ENCODE assay signal across 28 cellular contexts in the genomic region with DNA sequence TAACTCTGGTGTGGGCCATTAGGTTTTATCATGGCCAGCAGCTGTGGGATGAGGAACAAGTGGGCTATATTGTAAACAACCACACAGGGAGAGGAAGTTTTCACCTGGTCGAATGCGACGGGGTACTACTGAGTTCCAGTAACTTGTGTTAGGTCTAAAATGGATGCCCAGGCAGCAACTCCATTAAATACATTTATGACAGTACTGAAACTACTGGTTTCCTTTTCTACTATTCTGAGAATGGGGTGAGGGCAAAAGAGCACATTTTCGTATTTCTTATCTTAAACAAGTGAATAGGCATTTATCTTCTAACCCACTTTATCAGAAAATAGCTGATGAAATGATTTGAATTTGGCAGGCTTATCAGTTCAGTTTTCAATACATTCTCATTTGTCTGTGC.
"Had no signal": no experiment of that assay in that cellular context is flagged by ENCODE, and none has a peak within 500 bp of the region (broad histone marks: within the 10 kb centered on the region; RNA-seq: fewer than 3 reads in every experiment).

No MANE protein-coding gene starts in this region.

- H3K4me1 ChIP-seq: breast epithelium, colonic mucosa, gastrocnemius medialis, psoas muscle, right atrium auricular region, spleen, testis had no signal

- FAIRE-seq: astrocyte, endothelial cell of umbilical vein, TTC549 had no signal

- DNase-seq: activated CD4-positive, alpha-beta T cell treated with anti-CD3 and anti-CD28 coated beads, Interleukin-2, amount 50 U/mL, for 4 hours; activated CD8-positive, alpha-beta memory T cell treated with anti-CD3 and anti-CD28 coated beads, Interleukin-2, amount 50 U/mL, for 48 hours; activated naive CD4-positive, alpha-beta T cell; activated T-cell treated with anti-CD3 and anti-CD28 coated beads, Interleukin-2, amount 50 U/mL, for 4 hours; colonic mucosa; dorsolateral prefrontal cortex; effector memory CD8-positive, alpha-beta T cell; gastrocnemius medialis; head of caudate nucleus; hypothalamus; midbrain; natural killer cell; psoas muscle; spleen; stimulated activated CD4-positive, alpha-beta T cell treated with anti-CD3 and anti-CD28 coated beads, Interleukin-4, amount 100 ng/mL, for 1 hour; stimulated activated naive CD4-positive, alpha-beta T cell; testis had no signal

- H3K9me3 ChIP-seq: breast epithelium, colonic mucosa, gastrocnemius medialis, psoas muscle, testis had no signal

- H3K4me3 ChIP-seq: breast epithelium, colonic mucosa, dorsolateral prefrontal cortex, gastrocnemius medialis, psoas muscle, right atrium auricular region, spleen, testis had no signal

- H3K27ac ChIP-seq: breast epithelium, colonic mucosa, dorsolateral prefrontal cortex, gastrocnemius medialis, psoas muscle, right atrium auricular region, spleen, testis, WERI-Rb-1 had no signal

- H3K9me3 Mint-ChIP-seq: activated T-cell treated with anti-CD3 and anti-CD28 coated beads, Interleukin-2, amount 50 U/mL, for 4 hours; activated T-helper 2 cell treated with anti-CD3 and anti-CD28 coated beads, Interferon-gamma antibody, Interleukin-2, Interleukin-4, amounts not matched to agents 10 μg/mL and 5 μg/mL and 100 μg/mL, durations not matched to agents 14 hours and 24 hours and 36 hours; central memory CD8-positive, alpha-beta T cell; effector memory CD8-positive, alpha-beta T cell; natural killer cell; type B pancreatic cell had no signal

- ATAC-seq: activated T-cell treated with anti-CD3 and anti-CD28 coated beads, Interleukin-2, amount 50 U/mL, for 4 hours; effector memory CD8-positive, alpha-beta T cell; esophagus mucosa; gastrocnemius medialis; natural killer cell; psoas muscle had no signal

- H3K27me3 ChIP-seq: breast epithelium, colonic mucosa, dorsolateral prefrontal cortex, gastrocnemius medialis, right atrium auricular region, spleen, testis had no signal

- H3K36me3 Mint-ChIP-seq: activated naive CD8-positive, alpha-beta T cell; natural killer cell; type B pancreatic cell had no signal

- H3K4me3 Mint-ChIP-seq: activated naive CD8-positive, alpha-beta T cell; activated T-cell treated with anti-CD3 and anti-CD28 coated beads, Interleukin-2, amount 50 U/mL, for 4 hours; central memory CD8-positive, alpha-beta T cell; effector memory CD8-positive, alpha-beta T cell; natural killer cell; type B pancreatic cell had no signal

- H3K36me3 ChIP-seq: breast epithelium, colonic mucosa, gastrocnemius medialis, right atrium auricular region, spleen, WERI-Rb-1 had no signal

- H3K27ac Mint-ChIP-seq: activated naive CD8-positive, alpha-beta T cell; activated T-helper 2 cell treated with anti-CD3 and anti-CD28 coated beads, Interferon-gamma antibody, Interleukin-2, Interleukin-4, amounts not matched to agents 10 μg/mL and 5 μg/mL and 100 μg/mL, durations not matched to agents 14 hours and 24 hours and 36 hours; effector memory CD8-positive, alpha-beta T cell; natural killer cell; type B pancreatic cell had no signal

- H3K4me1 Mint-ChIP-seq: central memory CD8-positive, alpha-beta T cell; natural killer cell had no signal

- H3K27me3 Mint-ChIP-seq: activated naive CD8-positive, alpha-beta T cell; type B pancreatic cell had no signal
